ENCODE assay signal across 20 cellular contexts in genomic region chr10:67386260-67386659, GRCh38.
A peak's percentile ranks its signal among the peaks of the same experiment; 100 is the strongest.
DNase-seq lines count a peak whose midpoint lies in the region; FAIRE-seq and TF ChIP-seq lines count a peak whose summit lies in the region.
"Had no signal": no experiment of that assay in that cellular context is flagged by ENCODE, and none has a peak within 500 bp of the region (broad histone marks: within the 10 kb centered on the region; RNA-seq: fewer than 3 reads in every experiment).

No MANE protein-coding gene starts in this region.

- no peak overlapping the region for H3K27ac Mint-ChIP-seq in progenitor cell of endocrine pancreas

- peaks cover 8% of the 10 kb centered on the region for H3K4me1 Mint-ChIP-seq in progenitor cell of endocrine pancreas (ENCODE audit: low read depth)

- H3K27me3 ChIP-seq in HUES64 (ENCODE audit: insufficient read depth, low read length) = no peaks in the 10 kb centered on the region
- H3K27me3 ChIP-seq in ectodermal cell (ENCODE audit: control insufficient read depth, insufficient read depth, low read length, poor library complexity, severe bottlenecking) = no peaks in the 10 kb centered on the region
- no peaks in the 10 kb centered on the region for H3K27me3 ChIP-seq in iPS-18a (ENCODE audit: control insufficient read depth, insufficient read depth, low read length)

- H3K9me3 ChIP-seq in HUES64 (ENCODE audit: insufficient read depth, low read depth, low read length) (no peaks in the 10 kb centered on the region), ectodermal cell (ENCODE audit: control insufficient read depth, low read length) (no peaks in the 10 kb centered on the region), iPS-18a (ENCODE audit: control insufficient read depth, low read depth, low read length) (no peaks in the 10 kb centered on the region)

- H3K27me3 Mint-ChIP-seq in progenitor cell of endocrine pancreas = peaks cover 4% of the 10 kb centered on the region

- TF ChIP-seq CTCF in progenitor cell of endocrine pancreas (IDR thresholded peaks at IDR 0.05; ENCODE audit: unreplicated experiment) = no peak

- TF ChIP-seq POLR2A in GM12892 (IDR thresholded peaks at IDR 0.05; ENCODE audit: low read depth, low read length) = no peak

- H3K9ac ChIP-seq in HUES64 (ENCODE audit: low read depth, low read length) (no peak overlapping the region), iPS-18a (ENCODE audit: low read length) (no peak overlapping the region)

- H3K4me3 Mint-ChIP-seq in progenitor cell of endocrine pancreas (ENCODE audit: low read depth) = peak overlapping the region; percentile 78

- peaks cover 26% of the 10 kb centered on the region for H3K4me1 ChIP-seq in HUES64 (ENCODE audit: insufficient read depth, low read length)
- peaks cover 13% of the 10 kb centered on the region for H3K4me1 ChIP-seq in ectodermal cell (ENCODE audit: control insufficient read depth, insufficient read depth, low read length)
- peaks cover 17% of the 10 kb centered on the region for H3K4me1 ChIP-seq in iPS-18a (ENCODE audit: control insufficient read depth, low read depth, low read length)

- H3K4me3 ChIP-seq in HUES64 (ENCODE audit: low read length) = peak overlapping the region; percentile 63
- peak overlapping the region; percentile 35 for H3K4me3 ChIP-seq in ectodermal cell (ENCODE audit: insufficient read depth, low read depth, low read length)
- H3K4me3 ChIP-seq in iPS-18a (ENCODE audit: low read length) = peak overlapping the region; percentile 61
- H3K4me3 ChIP-seq: SK-N-MC had no signal

- DNase-seq in progenitor cell of endocrine pancreas (ENCODE audit: low spot score, unreplicated experiment) = no peak
- no peak for DNase-seq in ecto neural progenitor cell (ENCODE audit: low spot score)
- DNase-seq in pons (ENCODE audit: low spot score) = no peak
- DNase-seq in GM12892 (ENCODE audit: insufficient read length) = no peak
- DNase-seq in HUDEP-2 (lab: John Stamatoyannopoulos, UW; ENCODE audit: unreplicated experiment in 76 of 76) = no peak
- DNase-seq: DMS 273 treated with DMSO at 0.1 percent for 48 hours, GF-D8, HCEC 1CT, KG1, NCI-H1048, NCI-H2081 treated with DMSO at 0.1 percent for 48 hours, NCI-H510A, NCI-H82 had no signal

- FAIRE-seq in GM12892 (lab: Jason Lieb, UNC) = no peak
- FAIRE-seq: GM12891, HepG2 had no signal

- H3K36me3 Mint-ChIP-seq in progenitor cell of endocrine pancreas (ENCODE audit: insufficient read depth) = no peaks in the 10 kb centered on the region

- WGBS in HUES64 = 63% methylated on average over 3 of the region's 3 CpGs
- 58 to 65% methylated on average over 3 of the region's 3 CpGs for WGBS in ectodermal cell, 2 experiments

- no peaks in the 10 kb centered on the region for H3K36me3 ChIP-seq in HUES64 (ENCODE audit: insufficient read depth, low read length)
- H3K36me3 ChIP-seq in ectodermal cell (ENCODE audit: control insufficient read depth, insufficient read depth, low read length) = no peaks in the 10 kb centered on the region
- no peaks in the 10 kb centered on the region for H3K36me3 ChIP-seq in iPS-18a (ENCODE audit: control insufficient read depth, low read depth, low read length)

- H3K27ac ChIP-seq in HUES64 (ENCODE audit: low read depth, low read length) = peak overlapping the region; percentile 0; the same call in 1 of the 2 replicates
- H3K27ac ChIP-seq in ectodermal cell (ENCODE audit: insufficient read depth, low read depth, low read length, poor library complexity, severe bottlenecking) = peak overlapping the region; percentile 16
- no peak overlapping the region for H3K27ac ChIP-seq in iPS-18a (ENCODE audit: low read length)
- H3K27ac ChIP-seq: C4-2B, SK-N-MC had no signal

- H3K9me3 Mint-ChIP-seq in progenitor cell of endocrine pancreas (ENCODE audit: low read depth) = no peaks in the 10 kb centered on the region
